ENCODE assay signal across 28 cellular contexts in genomic region chr5:176819476-176819875, GRCh38. TPM values are rescaled to one million over a fixed set of nuclear protein-coding genes. Genes with fewer than 3 reads are reported as not detected.
DNase-seq lines count a peak whose midpoint lies in the region; ATAC-seq and TF ChIP-seq lines count a peak whose summit lies in the region.
"Had no signal": no experiment of that assay in that cellular context is flagged by ENCODE, and none has a peak within 500 bp of the region (broad histone marks: within the 10 kb centered on the region; RNA-seq: fewer than 3 reads in every experiment).

No MANE protein-coding gene starts in this region.

- H3K4me2 ChIP-seq in mesendoderm (ENCODE audit: low read length) (no peak overlapping the region), smooth muscle cell (no peak overlapping the region), trophoblast cell (ENCODE audit: low read length) (no peak overlapping the region)

- H2AK5ac ChIP-seq in mesendoderm (ENCODE audit: low read length) (no peak overlapping the region), trophoblast cell (ENCODE audit: low read length) (no peak overlapping the region)

- no peak overlapping the region for H3K14ac ChIP-seq in trophoblast cell (ENCODE audit: low read length)

- no peaks in the 10 kb centered on the region for H3K36me3 ChIP-seq in mesendoderm (ENCODE audit: control insufficient read depth, insufficient read depth, low read length)
- H3K36me3 ChIP-seq in smooth muscle cell (ENCODE audit: low read depth): no peaks in the 10 kb centered on the region
- H3K36me3 ChIP-seq in trophoblast cell (ENCODE audit: control insufficient read depth in 1 of 2, insufficient read depth in 2 of 2, low read length in 2 of 2): no peaks in the 10 kb centered on the region
- H3K36me3 ChIP-seq: colonic mucosa, left lung, tibial nerve, WERI-Rb-1 had no signal

- H3K9me3 Mint-ChIP-seq in Calu3 (ENCODE audit: low read depth, unreplicated experiment) (no peaks in the 10 kb centered on the region), WTC11 (no peaks in the 10 kb centered on the region)
- H3K9me3 Mint-ChIP-seq: activated CD4-positive, alpha-beta T cell treated with anti-CD3 and anti-CD28 coated beads, Interleukin-2, amount 10 ng/mL, durations not matched to agents 24 days and 14 days; activated naive CD8-positive, alpha-beta T cell treated with anti-CD3 and anti-CD28 coated beads for 36 hours; activated T-helper 2 cell treated with anti-CD3 and anti-CD28 coated beads, Interferon-gamma antibody, Interleukin-2, Interleukin-4, amounts not matched to agents 10 μg/mL and 5 μg/mL and 100 μg/mL, durations not matched to agents 14 hours and 24 hours and 36 hours had no signal

- H3K23ac ChIP-seq in mesendoderm (ENCODE audit: low read length) (no peak overlapping the region), trophoblast cell (ENCODE audit: low read length) (no peak overlapping the region)

- no peaks in the 10 kb centered on the region for H4K20me1 ChIP-seq in smooth muscle cell (ENCODE audit: low read depth)

- H3K27ac ChIP-seq in mesendoderm (ENCODE audit: low read depth, low read length) (no peak overlapping the region), smooth muscle cell (ENCODE audit: low read depth) (no peak overlapping the region), trophoblast cell (ENCODE audit: low read depth, low read length) (no peak overlapping the region)
- H3K27ac ChIP-seq: colonic mucosa, left lung, tibial nerve, WERI-Rb-1 had no signal

- H2BK15ac ChIP-seq in mesendoderm (replicated peaks; ENCODE audit: low read depth): no peak overlapping the region

- H3K36me3 Mint-ChIP-seq in Calu3 (ENCODE audit: insufficient read depth, unreplicated experiment) (peaks cover 67% of the 10 kb centered on the region), WTC11 (no peaks in the 10 kb centered on the region)
- H3K36me3 Mint-ChIP-seq: activated naive CD8-positive, alpha-beta T cell treated with anti-CD3 and anti-CD28 coated beads for 36 hours; CD14-positive monocyte had no signal

- H3K4me1 ChIP-seq in mesendoderm (ENCODE audit: control insufficient read depth, low read depth, low read length): no peaks in the 10 kb centered on the region
- H3K4me1 ChIP-seq in smooth muscle cell (ENCODE audit: low read depth): peaks cover 10% of the 10 kb centered on the region
- peaks cover 0 to 2% of the 10 kb centered on the region in 2 experiments for H3K4me1 ChIP-seq in trophoblast cell (ENCODE audit: control insufficient read depth in 1 of 2, insufficient read depth in 2 of 2, low read length in 2 of 2)
- H3K4me1 ChIP-seq: colonic mucosa had no signal

- H3K4me3 ChIP-seq in mesendoderm (ENCODE audit: low read length) (no peak overlapping the region), smooth muscle cell (no peak overlapping the region), trophoblast cell (ENCODE audit: low read depth, low read length) (no peak overlapping the region)
- H3K4me3 ChIP-seq: colonic mucosa, GM12878, left lung, tibial nerve had no signal

- H3K9me3 ChIP-seq in smooth muscle cell (replicated peaks; ENCODE audit: low read depth) (no peaks in the 10 kb centered on the region), trophoblast cell (ENCODE audit: insufficient read depth, low read depth, low read length) (no peaks in the 10 kb centered on the region)
- H3K9me3 ChIP-seq: colonic mucosa, left lung, tibial nerve had no signal

- WGBS in mesendoderm (ENCODE audit: extremely low coverage, insufficient coverage, low lambda C conversion rate): no CpG with 5 or more reads among the region's 5 CpGs
- WGBS in smooth muscle cell (ENCODE audit: low lambda C conversion rate): 85% methylated on average over 5 of the region's 5 CpGs
- WGBS in trophoblast cell (ENCODE audit: extremely low coverage, insufficient coverage, insufficient read length): no CpG with 5 or more reads among the region's 5 CpGs

- no peak overlapping the region for H3K4ac ChIP-seq in mesendoderm (ENCODE audit: low read depth, low read length)
- no peak overlapping the region for H3K4ac ChIP-seq in trophoblast cell (ENCODE audit: low read depth, low read length)

- TF ChIP-seq CTCF in Calu3 (IDR thresholded peaks at IDR 0.05; ENCODE audit: unreplicated experiment): no peak
- TF ChIP-seq CTCF in WTC11 (IDR thresholded peaks at IDR 0.05): no peak
- TF ChIP-seq CTCF in smooth muscle cell (IDR thresholded peaks at IDR 0.05; ENCODE audit: borderline replicate concordance, insufficient read depth, poor library complexity, severe bottlenecking): no peak

- H3K27ac Mint-ChIP-seq in Calu3 (ENCODE audit: unreplicated experiment): peak overlapping the region; percentile 93
- no peak overlapping the region for H3K27ac Mint-ChIP-seq in WTC11
- H3K27ac Mint-ChIP-seq: activated CD4-positive, alpha-beta T cell treated with anti-CD3 and anti-CD28 coated beads, Interleukin-2, amount 10 ng/mL, durations not matched to agents 24 days and 14 days; activated naive CD8-positive, alpha-beta T cell treated with anti-CD3 and anti-CD28 coated beads for 36 hours; activated T-helper 2 cell treated with anti-CD3 and anti-CD28 coated beads, Interferon-gamma antibody, Interleukin-2, Interleukin-4, amounts not matched to agents 10 μg/mL and 5 μg/mL and 100 μg/mL, durations not matched to agents 14 hours and 24 hours and 36 hours; CD14-positive monocyte had no signal

- no peak overlapping the region for H4K12ac ChIP-seq in trophoblast cell (ENCODE audit: low read depth, low read length)

- POLR2A ChIA-PET in WTC11 (lab: Charles Lee): no interaction called here

- DNase-seq in DMS53 (lab: John Stamatoyannopoulos, UW): peak; percentile 28
- no peak for DNase-seq in DMS53 treated with DMSO at 0.1 percent for 48 hours (lab: John Stamatoyannopoulos, UW; ENCODE audit: unreplicated experiment)
- no peak for DNase-seq in Calu3
- DNase-seq in WTC11 (ENCODE audit: low spot score): no peak
- peak; percentile 22 for DNase-seq in mesendoderm
- no peak for DNase-seq in smooth muscle cell (lab: John Stamatoyannopoulos, UW; ENCODE audit: unreplicated experiment)
- no peak for DNase-seq in trophoblast cell
- DNase-seq in MV-4-11 (lab: John Stamatoyannopoulos, UW): no peak
- DNase-seq: 8988T; activated CD4-positive, alpha-beta T cell treated with anti-CD3 and anti-CD28 coated beads, Interleukin-2, amount 10 ng/mL, durations not matched to agents 24 days and 14 days; activated CD8-positive, alpha-beta memory T cell treated with anti-CD3 and anti-CD28 coated beads for 24 hours; activated naive CD8-positive, alpha-beta T cell treated with anti-CD3 and anti-CD28 coated beads for 36 hours; activated T-cell treated with anti-CD3 and anti-CD28 coated beads for 4 hours; anterior cingulate cortex; colonic mucosa; effector CD8-positive, alpha-beta T cell; HCEC 1CT; Kasumi-1; left lung; NCI-H1436 treated with DMSO at 0.1 percent for 48 hours; NCI-H2081 treated with DMSO at 0.1 percent for 48 hours; stimulated activated CD4-positive, alpha-beta T cell treated with anti-CD3 and anti-CD28 coated beads, Interleukin-4, amount 100 ng/mL, for 24 hours; WERI-Rb-1 had no signal

- no peak overlapping the region for H2BK12ac ChIP-seq in trophoblast cell (ENCODE audit: low read length)

- no peak overlapping the region for H4K91ac ChIP-seq in trophoblast cell (ENCODE audit: low read depth, low read length)

- H3K4me1 Mint-ChIP-seq in Calu3 (ENCODE audit: low read depth, unreplicated experiment) (peaks cover 74% of the 10 kb centered on the region), WTC11 (peaks cover 35% of the 10 kb centered on the region)

- intact Hi-C loops in Calu3 (cut with micrococcal nuclease; ENCODE audit: unreplicated experiment): no loop called here

- H3K4me3 Mint-ChIP-seq in Calu3 (ENCODE audit: low read depth, unreplicated experiment) (peak overlapping the region; percentile 71), WTC11 (no peak overlapping the region)
- H3K4me3 Mint-ChIP-seq: activated naive CD8-positive, alpha-beta T cell treated with anti-CD3 and anti-CD28 coated beads for 36 hours had no signal

- H4K8ac ChIP-seq in mesendoderm (ENCODE audit: low read depth, low read length): no peak overlapping the region
- no peak overlapping the region for H4K8ac ChIP-seq in trophoblast cell (ENCODE audit: low read depth, low read length)

- H3K27me3 Mint-ChIP-seq in Calu3 (ENCODE audit: unreplicated experiment) (no peaks in the 10 kb centered on the region), WTC11 (ENCODE audit: low read depth) (peaks cover 11% of the 10 kb centered on the region)

- ATAC-seq in WTC11: 0 out of 2 replicates have a peak, but pooled peaks have one; percentile 3
- ATAC-seq: left lung had no signal

- no peak overlapping the region for H3K56ac ChIP-seq in mesendoderm (ENCODE audit: low read length)

- no peak overlapping the region for H2BK5ac ChIP-seq in mesendoderm (ENCODE audit: low read length)
- no peak overlapping the region for H2BK5ac ChIP-seq in trophoblast cell (ENCODE audit: low read depth, low read length, poor library complexity)

- BruUV-seq in Calu3 (replicated peaks; lab: Mats Ljungman, UMichigan): no TSS peak

- CTCF ChIA-PET in Calu3 (lab: Charles Lee) (interaction anchor here (0.8 to 1.1 kb wide), 2 partner anchors 35 to 159 kb away, joined by 3 to 8 read pairs; no protein-coding TSS in a partner anchor), WTC11 (lab: Charles Lee) (interaction anchor here (1.5 to 4.2 kb wide), 3 partner anchors 119 to 252 kb away, joined by 5 to 62 read pairs (median 6); no protein-coding TSS in a partner anchor)

- no peak overlapping the region for H4K5ac ChIP-seq in mesendoderm (ENCODE audit: low read length)

- peaks cover 2% of the 10 kb centered on the region for H3K27me3 ChIP-seq in mesendoderm (ENCODE audit: insufficient read depth, low read length, poor library complexity)
- peaks cover 95% of the 10 kb centered on the region for H3K27me3 ChIP-seq in smooth muscle cell (ENCODE audit: low read depth)
- H3K27me3 ChIP-seq in trophoblast cell (ENCODE audit: insufficient read depth, low read length): peaks cover 22% of the 10 kb centered on the region

- no peak overlapping the region for H2BK120ac ChIP-seq in mesendoderm (ENCODE audit: low read depth, low read length)
- H2BK120ac ChIP-seq in trophoblast cell (ENCODE audit: insufficient read depth, low read length, poor library complexity): no peak overlapping the region

- H2AFZ ChIP-seq in smooth muscle cell (ENCODE audit: low read depth) (no peak overlapping the region), trophoblast cell (ENCODE audit: insufficient read depth, low read length, poor library complexity) (no peak overlapping the region)

- H3F3A ChIP-seq in smooth muscle cell (ENCODE audit: low read depth): no peaks in the 10 kb centered on the region

- H3K18ac ChIP-seq in mesendoderm (ENCODE audit: low read length) (no peak overlapping the region), trophoblast cell (ENCODE audit: low read length) (no peak overlapping the region)

- H3K79me1 ChIP-seq in mesendoderm (ENCODE audit: low read length): no peaks in the 10 kb centered on the region
- no peaks in the 10 kb centered on the region for H3K79me1 ChIP-seq in trophoblast cell (ENCODE audit: low read length)

- H3K79me2 ChIP-seq in mesendoderm (ENCODE audit: control insufficient read depth, insufficient read depth, low read length) (no peaks in the 10 kb centered on the region), smooth muscle cell (ENCODE audit: low read depth) (no peaks in the 10 kb centered on the region), trophoblast cell (ENCODE audit: control insufficient read depth, insufficient read depth, low read length, poor library complexity) (no peaks in the 10 kb centered on the region)

- H3K9ac ChIP-seq in mesendoderm (ENCODE audit: low read length): no peak overlapping the region
- no peak overlapping the region for H3K9ac ChIP-seq in smooth muscle cell (ENCODE audit: low read depth)
- H3K9ac ChIP-seq in trophoblast cell (ENCODE audit: low read length): no peak overlapping the region

RNA-seq across cellular contexts. Expression of gene UNC5A, which starts 9.1 kb away (rescaled TPM):
- total RNA-seq in Calu3 (2022): 19.5 and 20.2 TPM in 2 replicates
- 7.9 to 10.2 TPM (median 9.4 TPM) in 3 replicates for total RNA-seq in WTC11 (2021)
- 0.21 TPM for polyA plus RNA-seq in mesendoderm (2013, experiment 1 of 2)
- 0.17 TPM for polyA plus RNA-seq in mesendoderm (2013, experiment 2 of 2)
- not detected in 2 replicates for total RNA-seq in smooth muscle cell
- not detected in 2 replicates for polyA plus RNA-seq in smooth muscle cell
- 0.01 and 0.03 TPM in 2 replicates for polyA plus RNA-seq in trophoblast cell (2013)
- total RNA-seq: activated CD4-positive, alpha-beta T cell treated with anti-CD3 and anti-CD28 coated beads, Interleukin-2, amount 10 ng/mL, durations not matched to agents 24 days and 14 days; activated naive CD8-positive, alpha-beta T cell treated with anti-CD3 and anti-CD28 coated beads for 36 hours; activated T-helper 2 cell treated with anti-CD3 and anti-CD28 coated beads, Interferon-gamma antibody, Interleukin-2, Interleukin-4, amounts not matched to agents 10 μg/mL and 5 μg/mL and 100 μg/mL, durations not matched to agents 14 hours and 24 hours and 36 hours; colonic mucosa; GM12878; osteoblast; tibial nerve had no signal
- polyA plus RNA-seq: GM12878 had no signal

Comparison
In these comparisons a context has a peak if more than half of its experiments do, and no peak if none do; other contexts are left out.
1. DNase-seq: peak in DMS53 (single experiment) and mesendoderm (single experiment); none in DMS53 treated with DMSO at 0.1 percent for 48 hours (single experiment), Calu3 (single experiment), WTC11 (single experiment), smooth muscle cell (single experiment), trophoblast cell (0 of 2) and MV-4-11 (single experiment).